ENCODE assay signal across 1 cellular context in the genomic region with DNA sequence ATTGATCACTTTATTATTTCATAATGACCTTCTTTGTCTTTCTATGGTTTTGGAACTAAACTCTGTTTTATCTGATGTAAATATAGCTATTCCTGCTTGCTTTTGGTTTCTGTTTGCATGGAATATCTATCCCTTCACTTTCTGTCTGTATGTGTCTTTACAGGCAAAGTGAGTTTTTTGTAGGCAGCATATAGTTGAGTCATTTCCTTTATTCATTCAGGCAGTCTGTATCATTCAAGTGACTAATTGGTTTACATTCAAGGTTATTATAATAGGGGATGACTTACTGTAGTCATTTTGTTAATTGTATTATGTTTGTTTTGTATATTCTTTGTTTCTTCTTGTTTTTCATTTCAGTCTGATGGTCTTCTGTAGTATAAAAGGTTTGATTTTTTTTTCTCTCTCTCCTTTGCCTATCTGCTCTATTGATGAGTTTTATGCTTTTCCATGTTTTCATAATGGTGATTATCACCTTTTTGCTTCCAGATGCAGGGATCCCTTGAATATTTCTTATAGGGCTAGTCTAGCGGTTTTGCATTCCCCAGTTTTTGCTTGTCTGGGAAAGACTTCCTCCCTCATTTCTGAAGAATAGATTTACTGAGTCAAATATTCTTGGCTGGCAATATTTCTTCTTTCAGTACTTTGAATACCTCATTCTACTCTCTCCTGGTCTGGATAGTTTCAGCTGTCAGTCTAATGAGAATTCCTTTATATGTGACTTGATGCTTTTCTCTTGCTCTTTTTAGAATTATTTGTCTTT.
TF ChIP-seq lines count a peak whose summit lies in the region.

No MANE protein-coding gene starts in this region.

TF ChIP-seq in IMR-90, 13 proteins besides CTCF, POLR2A, EP300 and RAD21:
- TF ChIP-seq FOS (IDR thresholded peaks at IDR 0.05; ENCODE audit: low read depth, low read length) (peak; percentile 47; the same call in 1 of the 2 replicates), BHLHE40 (IDR thresholded peaks at IDR 0.05; ENCODE audit: low read depth, low read length) (no peak)
